Comparison of ENCODE assay signal across 14 cellular contexts in the genomic region with DNA sequence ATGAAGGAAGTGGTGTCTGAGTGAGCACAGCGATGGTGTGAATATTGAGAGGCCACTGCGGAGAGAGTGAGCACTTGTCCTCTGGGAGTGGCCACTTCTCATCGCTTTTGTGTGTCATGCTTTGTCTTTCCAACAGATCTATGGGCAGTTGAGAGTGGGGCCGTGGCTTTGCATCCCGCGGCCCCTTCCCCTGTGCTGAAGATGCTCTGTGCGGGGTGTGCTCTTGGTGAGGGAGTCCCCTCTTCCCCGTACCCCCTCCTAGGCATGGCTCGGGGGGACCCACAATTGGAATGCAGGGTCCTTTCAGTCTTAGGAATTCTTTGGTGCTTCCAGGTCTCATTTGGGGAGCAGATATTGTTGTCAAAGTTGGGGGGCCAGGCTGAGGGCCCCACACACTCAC.
DNase-seq lines count a peak whose midpoint lies in the region; ATAC-seq and TF ChIP-seq lines count a peak whose summit lies in the region.
"Had no signal": no experiment of that assay in that cellular context is flagged by ENCODE, and none has a peak within 500 bp of the region (broad histone marks: within the 10 kb centered on the region; RNA-seq: fewer than 3 reads in every experiment).

No MANE protein-coding gene starts in this region.

- H3K9ac ChIP-seq in OCI-LY3 (ENCODE audit: low read length), result no peak overlapping the region
- H3K9ac ChIP-seq: GM23248 had no signal

- no peaks in the 10 kb centered on the region for H3K27me3 ChIP-seq in OCI-LY3 (ENCODE audit: low read depth, low read length)
- no peaks in the 10 kb centered on the region for H3K27me3 ChIP-seq in CD4-positive, alpha-beta memory T cell (ENCODE audit: insufficient read depth, low read length)

- H3K4me1 Mint-ChIP-seq in endothelial cell (ENCODE audit: unreplicated experiment) (peaks cover 30% of the 10 kb centered on the region), osteocyte (ENCODE audit: unreplicated experiment) (no peaks in the 10 kb centered on the region)
- H3K4me1 Mint-ChIP-seq in CD4-positive, alpha-beta memory T cell, result no peaks in the 10 kb centered on the region

- no peak for TF ChIP-seq CTCF in OCI-LY3 (IDR thresholded peaks at IDR 0.05; ENCODE audit: low read depth, low read length)
- no peak for TF ChIP-seq CTCF in endothelial cell (IDR thresholded peaks at IDR 0.05; ENCODE audit: unreplicated experiment)
- TF ChIP-seq CTCF in osteocyte (IDR thresholded peaks at IDR 0.05), result no peak

- DNase-seq in endothelial cell (ENCODE audit: low spot score) (no peak), osteocyte (ENCODE audit: extremely low spot score, unreplicated experiment) (peak; percentile 53)
- DNase-seq in CD4-positive, alpha-beta memory T cell, result no peak
- DNase-seq: C1 segment of cervical spinal cord; Caco-2; CD8-positive, alpha-beta T cell; DMS153; DND-41; GM23248; H7 had no signal

- POLR2A ChIA-PET in CD4-positive, alpha-beta memory T cell (lab: Charles Lee; ENCODE audit: partially characterized antibody), result no interaction called here

- no peak overlapping the region for H3K4me3 ChIP-seq in OCI-LY3 (ENCODE audit: low read length)
- no peak overlapping the region for H3K4me3 ChIP-seq in CD4-positive, alpha-beta memory T cell (ENCODE audit: low read length in 2 of 2)
- H3K4me3 ChIP-seq: GM23248 had no signal

- intact Hi-C loops in CD4-positive, alpha-beta memory T cell (cut with micrococcal nuclease), result no loop called here

- no peaks in the 10 kb centered on the region for H4K20me1 ChIP-seq in OCI-LY3 (ENCODE audit: insufficient read depth, low read length)

- H3K4me2 ChIP-seq in OCI-LY3 (ENCODE audit: low read length), result no peak overlapping the region

- H3K4me1 ChIP-seq in OCI-LY3 (ENCODE audit: low read length), result peaks cover 59% of the 10 kb centered on the region
- no peaks in the 10 kb centered on the region for H3K4me1 ChIP-seq in CD4-positive, alpha-beta memory T cell (ENCODE audit: insufficient read depth, low read length)
- H3K4me1 ChIP-seq: Caco-2 had no signal

- H3K27me3 Mint-ChIP-seq in endothelial cell (ENCODE audit: unreplicated experiment), result peaks cover 7% of the 10 kb centered on the region
- peaks cover 8% of the 10 kb centered on the region for H3K27me3 Mint-ChIP-seq in osteocyte (ENCODE audit: unreplicated experiment)
- H3K27me3 Mint-ChIP-seq in CD4-positive, alpha-beta memory T cell, result peaks cover 13 to 17% of the 10 kb centered on the region in 2 donors

- no peaks in the 10 kb centered on the region for H3K9me3 ChIP-seq in OCI-LY3 (ENCODE audit: insufficient read depth, low read length)
- no peaks in the 10 kb centered on the region for H3K9me3 ChIP-seq in CD4-positive, alpha-beta memory T cell (ENCODE audit: control insufficient read depth in 1 of 2, low read length in 2 of 2)
- H3K9me3 ChIP-seq: Caco-2 had no signal

- H3K79me2 ChIP-seq in OCI-LY3 (ENCODE audit: low read length), result no peaks in the 10 kb centered on the region

- H3K36me3 ChIP-seq in OCI-LY3 (replicated peaks; ENCODE audit: low read depth, low read length), result no peaks in the 10 kb centered on the region
- H3K36me3 ChIP-seq in CD4-positive, alpha-beta memory T cell (ENCODE audit: insufficient read depth, low read length), result no peaks in the 10 kb centered on the region

- H3K27ac Mint-ChIP-seq in endothelial cell (ENCODE audit: unreplicated experiment), result peak overlapping the region; percentile 91
- H3K27ac Mint-ChIP-seq in osteocyte (ENCODE audit: unreplicated experiment), result no peak overlapping the region
- no peak overlapping the region for H3K27ac Mint-ChIP-seq in CD4-positive, alpha-beta memory T cell
- H3K27ac Mint-ChIP-seq: CD8-positive, alpha-beta T cell had no signal

- 0 out of 2 replicates have a peak overlapping the region, but pooled peaks have one; percentile 62 for H3K27ac ChIP-seq in OCI-LY3 (ENCODE audit: low read length)
- no peak overlapping the region for H3K27ac ChIP-seq in CD4-positive, alpha-beta memory T cell (ENCODE audit: low read depth, low read length)
- H3K27ac ChIP-seq: GM23248 had no signal

- no peak overlapping the region for H2AFZ ChIP-seq in OCI-LY3 (ENCODE audit: low read depth, low read length)
- H2AFZ ChIP-seq: GM23248 had no signal

- H3K9me3 Mint-ChIP-seq in endothelial cell (ENCODE audit: unreplicated experiment) (no peaks in the 10 kb centered on the region), osteocyte (ENCODE audit: unreplicated experiment) (no peaks in the 10 kb centered on the region)
- no peaks in the 10 kb centered on the region for H3K9me3 Mint-ChIP-seq in CD4-positive, alpha-beta memory T cell
- H3K9me3 Mint-ChIP-seq: CD8-positive, alpha-beta T cell had no signal

- H3K4me3 Mint-ChIP-seq in endothelial cell (ENCODE audit: unreplicated experiment), result no peak overlapping the region
- no peak overlapping the region for H3K4me3 Mint-ChIP-seq in osteocyte (ENCODE audit: unreplicated experiment)
- no peak overlapping the region for H3K4me3 Mint-ChIP-seq in CD4-positive, alpha-beta memory T cell
- H3K4me3 Mint-ChIP-seq: CD8-positive, alpha-beta T cell had no signal

- no peaks in the 10 kb centered on the region for H3K36me3 Mint-ChIP-seq in endothelial cell (ENCODE audit: low read depth, unreplicated experiment)
- H3K36me3 Mint-ChIP-seq in osteocyte (ENCODE audit: unreplicated experiment), result no peaks in the 10 kb centered on the region
- H3K36me3 Mint-ChIP-seq in CD4-positive, alpha-beta memory T cell, result no peaks in the 10 kb centered on the region
- H3K36me3 Mint-ChIP-seq: CD8-positive, alpha-beta T cell had no signal

- CTCF ChIA-PET in CD4-positive, alpha-beta memory T cell (lab: Charles Lee; ENCODE audit: partially characterized antibody), result no interaction called here

- no peak for ATAC-seq in HG02798 (IDR thresholded peaks at IDR 0.05; ENCODE audit: poor library complexity, unreplicated experiment)
- ATAC-seq in GM21423 (IDR thresholded peaks at IDR 0.05; ENCODE audit: unreplicated experiment), result no peak
- ATAC-seq: CD8-positive, alpha-beta T cell; HCT116 had no signal
